In genomic region chr5:124264499-124264898, GRCh38 we compare ENCODE assay signal across 2 cellular contexts.
TF ChIP-seq lines count a peak whose summit lies in the region.

No MANE protein-coding gene starts in this region.

TF ChIP-seq in HEK293, 187 proteins besides CTCF, POLR2A, EP300 and RAD21:
- TF ChIP-seq ZNF2 (tag by site-specific recombination; IDR thresholded peaks at IDR 0.05), result no peak
- TF ChIP-seq FEZF1 (tag by site-specific recombination; IDR thresholded peaks at IDR 0.05), result no peak
- TF ChIP-seq PRDM6 (tag by site-specific recombination; IDR thresholded peaks at IDR 0.05), result peak; percentile 9; the same call in 1 of the 2 replicates
- no peak for TF ChIP-seq RBAK (tag by site-specific recombination; IDR thresholded peaks at IDR 0.05)
- TF ChIP-seq ZNF518A (tag by site-specific recombination; conservative IDR thresholded peaks at IDR 0.05; ENCODE audit: low read depth), result no peak
- TF ChIP-seq ZNF785 (tag by site-specific recombination; IDR thresholded peaks at IDR 0.05), result no peak

TF ChIP-seq in H1, 55 proteins besides CTCF, POLR2A, EP300 and RAD21:
- TF ChIP-seq RBBP5 (IDR thresholded peaks at IDR 0.05; ENCODE audit: borderline replicate concordance, low read depth, low read length) (no peak), E2F6 (IDR thresholded peaks at IDR 0.05) (no peak), POLR2AphosphoS5 (IDR thresholded peaks at IDR 0.05; ENCODE audit: low read depth, low read length) (no peak), YY1 (IDR thresholded peaks at IDR 0.05; ENCODE audit: low read depth, low read length) (no peak)
